ENCODE assay signal across 8 cellular contexts in genomic region chr10:17216217-17216900, GRCh38. TPM values are rescaled to one million over a fixed set of nuclear protein-coding genes. Genes with fewer than 3 reads are reported as not detected.
DNase-seq lines count a peak whose midpoint lies in the region; ATAC-seq and TF ChIP-seq lines count a peak whose summit lies in the region.

No MANE protein-coding gene starts in this region.

- H3K4me3 Mint-ChIP-seq in natural killer cell, result peak overlapping the region; percentile 40

- H3K36me3 Mint-ChIP-seq in natural killer cell, result no peaks in the 10 kb centered on the region

- H3K9me3 ChIP-seq in effector memory CD4-positive, alpha-beta T cell (ENCODE audit: control insufficient read depth, low read length), result no peaks in the 10 kb centered on the region

- no peak overlapping the region for H3K4me3 ChIP-seq in AG04449 (ENCODE audit: low read depth, low read length)
- no peak overlapping the region for H3K4me3 ChIP-seq in effector memory CD4-positive, alpha-beta T cell (ENCODE audit: insufficient read depth, low read depth, low read length, poor library complexity, severe bottlenecking)

- no peaks in the 10 kb centered on the region for H3K27me3 ChIP-seq in effector memory CD4-positive, alpha-beta T cell (replicated peaks; ENCODE audit: control insufficient read depth, insufficient read depth, low read length, poor library complexity, severe bottlenecking)

- intact Hi-C loops in natural killer cell (cut with micrococcal nuclease), result loop anchor here (1.0 to 2.0 kb wide), 3 partner anchors 11 to 190 kb away; partner anchors contain the start of gene TRDMT1

- POLR2A ChIA-PET in AG04449 (lab: Yijun Ruan, JAX), result interaction anchor here (1.0 to 2.5 kb wide), 8 partner anchors 10 to 231 kb away, joined by 3 to 48 read pairs (median 3); partner anchors contain the start of gene VIM

- peaks cover 13 to 19% of the 10 kb centered on the region in 2 donors for H3K4me1 Mint-ChIP-seq in natural killer cell

- peak overlapping the region; percentile 91 to 97 for H3K27ac Mint-ChIP-seq in natural killer cell

- H3K27me3 Mint-ChIP-seq in natural killer cell (ENCODE audit: low read depth in 2 of 2), result no peaks in the 10 kb centered on the region

- TF ChIP-seq CTCF in AG04449 (IDR thresholded peaks at IDR 0.05; ENCODE audit: insufficient read depth, low read length, missing control alignments) (no peak), natural killer cell (IDR thresholded peaks at IDR 0.05) (no peak)

- peak; percentile 100 for ATAC-seq in GM18870 (IDR thresholded peaks at IDR 0.05; ENCODE audit: unreplicated experiment)
- ATAC-seq in HG03045 (IDR thresholded peaks at IDR 0.05; ENCODE audit: unreplicated experiment), result peak; percentile 98
- peak; percentile 92 to 98 (median 96) for ATAC-seq in natural killer cell

- no peaks in the 10 kb centered on the region for H3K9me3 Mint-ChIP-seq in natural killer cell

- no peaks in the 10 kb centered on the region for H3K4me1 ChIP-seq in effector memory CD4-positive, alpha-beta T cell (ENCODE audit: control insufficient read depth, insufficient read depth, low read length, poor library complexity, severe bottlenecking)

- CTCF ChIA-PET in AG04449 (lab: Yijun Ruan, JAX), result interaction anchor here (0.8 to 1.8 kb wide), 2 partner anchors 9 to 217 kb away, joined by 3 to 10 read pairs; no protein-coding TSS in a partner anchor

- peak overlapping the region; percentile 66 for H3K27ac ChIP-seq in effector memory CD4-positive, alpha-beta T cell (ENCODE audit: insufficient read depth, low read length, poor library complexity, severe bottlenecking)

- DNase-seq in AG04449 (ENCODE audit: low read depth, low spot score) (peak; percentile 97), SIG-M5 treated with dmso at 0.1 percent for 504 hours (lab: John Stamatoyannopoulos, UW; ENCODE audit: unreplicated experiment) (peak; percentile 96), natural killer cell (no peak), NCI-H524 (lab: John Stamatoyannopoulos, UW) (no peak), NCI-H1436 treated with DMSO at 0.1 percent for 48 hours (lab: John Stamatoyannopoulos, UW) (no peak)
- no peak for DNase-seq in effector memory CD4-positive, alpha-beta T cell

- no peaks in the 10 kb centered on the region for H3K36me3 ChIP-seq in effector memory CD4-positive, alpha-beta T cell (ENCODE audit: control insufficient read depth, insufficient read depth, low read length)

RNA-seq across cellular contexts. Expression of gene VIM, which starts 11.7 kb away (rescaled TPM):
- total RNA-seq in natural killer cell, result 100 to 1,000 TPM; 627 to 717 (median 634) TPM

RNA-seq across cellular contexts. Expression of gene TRDMT1, which starts 14.9 kb away (rescaled TPM):
- 10 to 100 TPM; 11.0 to 21.8 (median 14.4) TPM for total RNA-seq in natural killer cell

Comparison
In these comparisons a context has a peak if more than half of its experiments do, and no peak if none do; other contexts are left out.
1. DNase-seq: peak in AG04449 (single experiment) and SIG-M5 treated with dmso at 0.1 percent for 504 hours (single experiment); none in effector memory CD4-positive, alpha-beta T cell (0 of 3), natural killer cell (single experiment), NCI-H524 (0 of 2) and NCI-H1436 treated with DMSO at 0.1 percent for 48 hours (single experiment).
2. Peak in every context shown above with its lines, with median percentiles within 50 percentile points of each other: ATAC-seq.